ENCODE assay signal across 8 cellular contexts in genomic region chr14:101120636-101121398, GRCh38.
A peak's percentile ranks its signal among the peaks of the same experiment; 100 is the strongest.
DNase-seq lines count a peak whose midpoint lies in the region; ATAC-seq and TF ChIP-seq lines count a peak whose summit lies in the region.

No MANE protein-coding gene starts in this region.

- DNase-seq in NCI-H1092 treated with DMSO at 0.1 percent for 48 hours (lab: John Stamatoyannopoulos, UW) (peak; percentile 49), choroid plexus epithelial cell (ENCODE audit: low read depth) (peak; percentile 37), ovary (peak in 3 of 5 donors; percentile 12 to 33 (median 15)), foreskin keratinocyte (no peak)

- no peaks in the 10 kb centered on the region for H3K4me1 ChIP-seq in ovary (ENCODE audit: insufficient read depth)
- no peaks in the 10 kb centered on the region for H3K4me1 ChIP-seq in foreskin keratinocyte

- intact Hi-C loops in ovary (cut with DNase I), result no loop called here

- no peaks in the 10 kb centered on the region for H3K9me3 ChIP-seq in ovary

- TF ChIP-seq POLR2A in GM10847 (IDR thresholded peaks at IDR 0.05; ENCODE audit: extremely low read depth, insufficient read length) (peak; percentile 24), ovary (IDR thresholded peaks at IDR 0.05) (no peak)

- H3K36me3 ChIP-seq in ovary, result no peaks in the 10 kb centered on the region

- 75 to 77% (median 76%) methylated on average over 16 to 17 of the region's 17 CpGs for WGBS in ovary, 3 donors

- no peak for TF ChIP-seq EP300 in ovary (IDR thresholded peaks at IDR 0.05)

- H3K27me3 ChIP-seq in ovary (no peaks in the 10 kb centered on the region), foreskin keratinocyte (peaks cover 4% of the 10 kb centered on the region)

- TF ChIP-seq CTCF in choroid plexus epithelial cell (conservative IDR thresholded peaks at IDR 0.05; ENCODE audit: low read depth, low read length) (no peak), ovary (IDR thresholded peaks at IDR 0.05) (no peak), foreskin keratinocyte (conservative IDR thresholded peaks at IDR 0.05) (no peak)

- ATAC-seq in HG02588 (IDR thresholded peaks at IDR 0.05; ENCODE audit: unreplicated experiment) (no peak), HG03565 (IDR thresholded peaks at IDR 0.05; ENCODE audit: unreplicated experiment) (no peak), foreskin keratinocyte (no peak), HG03571 (IDR thresholded peaks at IDR 0.05; ENCODE audit: unreplicated experiment) (no peak)

- H3K27ac ChIP-seq in ovary, result no peak overlapping the region
- no peak overlapping the region for H3K27ac ChIP-seq in foreskin keratinocyte

- H3K4me3 ChIP-seq in choroid plexus epithelial cell (ENCODE audit: low read depth, low read length), result no peak overlapping the region
- no peak overlapping the region for H3K4me3 ChIP-seq in ovary

Comparison
In these comparisons a context has a peak if more than half of its experiments do, and no peak if none do; other contexts are left out.
1. DNase-seq: peak in NCI-H1092 treated with DMSO at 0.1 percent for 48 hours (single experiment), choroid plexus epithelial cell (single experiment) and ovary (3 of 5); none in foreskin keratinocyte (0 of 2).